In the genomic region with DNA sequence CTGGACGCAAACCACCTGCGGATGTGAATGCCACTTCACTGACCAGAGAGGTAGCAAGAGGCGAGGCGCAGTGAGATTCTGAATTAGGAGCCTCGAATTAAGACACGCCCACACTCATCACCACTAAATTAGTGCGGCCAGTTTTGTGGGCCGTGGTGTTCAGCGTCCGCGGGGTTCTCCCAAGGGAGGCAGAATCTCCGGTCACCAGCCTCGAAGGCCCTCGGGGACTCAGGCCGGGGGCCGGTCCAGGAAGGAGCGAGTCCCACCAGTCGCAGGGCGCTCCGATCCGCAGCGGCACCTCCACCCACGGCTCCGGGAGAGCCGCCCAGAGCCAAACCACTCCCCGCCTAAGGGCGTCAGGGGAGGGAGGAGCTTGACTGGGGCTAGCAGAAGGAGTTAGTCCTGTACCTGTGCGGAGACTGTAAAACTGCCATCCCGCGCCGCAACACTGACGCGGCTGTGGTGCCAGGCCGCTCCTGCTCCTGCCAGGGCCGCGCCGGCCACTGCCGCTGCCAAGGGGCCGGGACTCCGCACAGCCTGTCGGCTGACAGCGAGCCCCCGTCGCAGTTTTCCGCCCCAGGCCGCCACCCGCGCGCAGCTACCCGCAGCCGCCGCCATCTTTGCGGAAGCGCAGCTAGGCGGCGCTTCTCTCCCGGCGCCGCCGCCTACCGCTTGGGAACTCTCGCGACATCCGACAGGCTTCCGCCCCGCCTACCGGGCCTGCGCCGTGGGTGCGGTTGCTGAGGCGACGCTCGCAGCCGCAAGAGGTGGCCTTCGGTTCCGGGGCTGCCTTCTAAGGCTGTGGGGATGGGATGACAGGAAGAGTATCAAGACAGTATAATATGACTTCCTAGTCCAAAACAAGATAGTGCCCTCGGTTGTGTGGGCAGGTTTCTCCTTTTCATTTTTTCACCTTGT, we compare ENCODE assay signal across 8 cellular contexts. TPM values are rescaled to one million over a fixed set of nuclear protein-coding genes. Genes with fewer than 3 reads are reported as not detected.
DNase-seq lines count a peak whose midpoint lies in the region; TF ChIP-seq lines count a peak whose summit lies in the region.

A gene with protein sequence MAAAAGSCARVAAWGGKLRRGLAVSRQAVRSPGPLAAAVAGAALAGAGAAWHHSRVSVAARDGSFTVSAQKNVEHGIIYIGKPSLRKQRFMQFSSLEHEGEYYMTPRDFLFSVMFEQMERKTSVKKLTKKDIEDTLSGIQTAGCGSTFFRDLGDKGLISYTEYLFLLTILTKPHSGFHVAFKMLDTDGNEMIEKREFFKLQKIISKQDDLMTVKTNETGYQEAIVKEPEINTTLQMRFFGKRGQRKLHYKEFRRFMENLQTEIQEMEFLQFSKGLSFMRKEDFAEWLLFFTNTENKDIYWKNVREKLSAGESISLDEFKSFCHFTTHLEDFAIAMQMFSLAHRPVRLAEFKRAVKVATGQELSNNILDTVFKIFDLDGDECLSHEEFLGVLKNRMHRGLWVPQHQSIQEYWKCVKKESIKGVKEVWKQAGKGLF (minus strand): TSS at position 640 of the 918 bp plus-strand sequence. CDS start 22 bp downstream, at position 618.

- 0% methylated on average over 23 of the region's 77 CpGs for WGBS in SK-N-SH (ENCODE audit: low lambda C conversion rate)
- WGBS in suprapubic skin: 0% methylated on average over 21 of the region's 77 CpGs

- H3K4me1 ChIP-seq in SK-N-SH (ENCODE audit: control insufficient read depth in 1 of 2, insufficient read depth in 2 of 2, low read depth in 1 of 2, low read length in 1 of 2) (no peaks in the 10 kb centered on the region; a peak in 2 of 4 replicates), suprapubic skin (peaks cover 21% of the 10 kb centered on the region)

- CTCF ChIA-PET in SK-N-SH (lab: Yijun Ruan, JAX): interaction anchor here (1.3 to 3.4 kb wide), 2 partner anchors 34 to 126 kb away, joined by 4 to 12 read pairs; no protein-coding TSS in a partner anchor

- no peak for TF ChIP-seq RAD21 in SK-N-SH (IDR thresholded peaks at IDR 0.05; ENCODE audit: low read length)

- peaks cover 9% of the 10 kb centered on the region for H3K36me3 Mint-ChIP-seq in activated naive CD4-positive, alpha-beta T cell treated with anti-CD3 and anti-CD28 coated beads, Interleukin-2, amount 50 U/mL, for 24 hours

- peak within 1 kb of the TSS; percentile 86 to 95 for H3K27ac ChIP-seq in SK-N-SH (ENCODE audit: low read depth in 2 of 2, low read length in 1 of 2)
- H3K27ac ChIP-seq in suprapubic skin: peak within 1 kb of the TSS; percentile 99

- peak within 1 kb of the TSS; percentile 86 for H2AFZ ChIP-seq in SK-N-SH (ENCODE audit: low read depth)

- TF ChIP-seq CTCF in HFF-Myc (IDR thresholded peaks at IDR 0.05; ENCODE audit: low read depth, low read length, missing control alignments) (no peak), SK-N-SH (IDR thresholded peaks at IDR 0.05) (no peak), suprapubic skin (IDR thresholded peaks at IDR 0.05) (peak in 1 of 2 donors; percentile 27)

- H3K36me3 ChIP-seq in SK-N-SH (replicated peaks in 1 of 2; ENCODE audit: control insufficient read depth in 1 of 2, insufficient read depth in 2 of 2, low read length in 1 of 2) (peaks cover 0 to 4% of the 10 kb centered on the region in 2 experiments), suprapubic skin (no peaks in the 10 kb centered on the region)

- no peaks in the 10 kb centered on the region for H3K9me2 ChIP-seq in SK-N-SH

- TF ChIP-seq EP300 in SK-N-SH (IDR thresholded peaks at IDR 0.05; ENCODE audit: borderline replicate concordance in 1 of 2, low read depth in 1 of 2, low read length in 1 of 2) (peak in 1 of 2 experiments; percentile 52; a peak in 1 of 4 replicates), suprapubic skin (IDR thresholded peaks at IDR 0.05) (no peak)

- peaks cover 2% of the 10 kb centered on the region for H3K27me3 Mint-ChIP-seq in activated naive CD4-positive, alpha-beta T cell treated with anti-CD3 and anti-CD28 coated beads, Interleukin-2, amount 50 U/mL, for 24 hours

- peak within 1 kb of the TSS; percentile 94 for H3K4me3 Mint-ChIP-seq in activated naive CD4-positive, alpha-beta T cell treated with anti-CD3 and anti-CD28 coated beads, Interleukin-2, amount 50 U/mL, for 24 hours

- peak; percentile 78 to 94 for TF ChIP-seq POLR2A in suprapubic skin (IDR thresholded peaks at IDR 0.05)

- no peaks in the 10 kb centered on the region for H3F3A ChIP-seq in SK-N-SH (replicated peaks; ENCODE audit: insufficient read depth)

- DNase-seq in GM04503 (ENCODE audit: low read depth) (peak; percentile 66), HFF-Myc (ENCODE audit: extremely low read depth, low read depth) (peak; percentile 75), NAMALWA (ENCODE audit: low spot score) (peak; percentile 95), SK-N-SH (peak; percentile 92), globus pallidus (ENCODE audit: low spot score) (peak; percentile 90), nucleus accumbens (lab: John Stamatoyannopoulos, UW) (peak; percentile 58 to 94 (median 88)), suprapubic skin (ENCODE audit: low spot score in 2 of 2) (peak; percentile 94 to 96)

- no peaks in the 10 kb centered on the region for H3K9me3 Mint-ChIP-seq in activated naive CD4-positive, alpha-beta T cell treated with anti-CD3 and anti-CD28 coated beads, Interleukin-2, amount 50 U/mL, for 24 hours

- no peaks in the 10 kb centered on the region for H4K20me1 ChIP-seq in SK-N-SH (ENCODE audit: insufficient read depth)

- peak within 1 kb of the TSS; percentile 83 for H3K4me2 ChIP-seq in SK-N-SH

- H3K9me3 ChIP-seq in SK-N-SH (no peaks in the 10 kb centered on the region), suprapubic skin (no peaks in the 10 kb centered on the region)

- POLR2A ChIA-PET in SK-N-SH (lab: Yijun Ruan, JAX): interaction anchor here (0.7 to 1.4 kb wide), 4 partner anchors 427 to 900 kb away, joined by 3 to 7 read pairs (median 4); a partner anchor contains a TSS

- peak within 1 kb of the TSS; percentile 77 for H3K4me3 ChIP-seq in HFF-Myc (replicated peaks; ENCODE audit: low read depth, low read length)
- H3K4me3 ChIP-seq in SK-N-SH (ENCODE audit: low read depth in 2 of 2, low read length in 1 of 2): peak within 1 kb of the TSS; percentile 91 to 92
- peak within 1 kb of the TSS; percentile 90 for H3K4me3 ChIP-seq in suprapubic skin

- H3K79me2 ChIP-seq in SK-N-SH (ENCODE audit: insufficient read depth): peaks cover 47% of the 10 kb centered on the region

- H3K4me1 Mint-ChIP-seq in activated naive CD4-positive, alpha-beta T cell treated with anti-CD3 and anti-CD28 coated beads, Interleukin-2, amount 50 U/mL, for 24 hours: peaks cover 38% of the 10 kb centered on the region

- H3K27ac Mint-ChIP-seq in activated naive CD4-positive, alpha-beta T cell treated with anti-CD3 and anti-CD28 coated beads, Interleukin-2, amount 50 U/mL, for 24 hours: peak within 1 kb of the TSS; percentile 95

- peak within 1 kb of the TSS; percentile 88 for H3K9ac ChIP-seq in SK-N-SH

- H3K27me3 ChIP-seq in SK-N-SH (ENCODE audit: insufficient read depth) (no peaks in the 10 kb centered on the region; the same call in 1 of the 2 replicates), suprapubic skin (peaks cover 5% of the 10 kb centered on the region)

TF ChIP-seq in SK-N-SH, 30 proteins besides CTCF, POLR2A, EP300 and RAD21 (continues in another document):
- TF ChIP-seq, protein P1, sequence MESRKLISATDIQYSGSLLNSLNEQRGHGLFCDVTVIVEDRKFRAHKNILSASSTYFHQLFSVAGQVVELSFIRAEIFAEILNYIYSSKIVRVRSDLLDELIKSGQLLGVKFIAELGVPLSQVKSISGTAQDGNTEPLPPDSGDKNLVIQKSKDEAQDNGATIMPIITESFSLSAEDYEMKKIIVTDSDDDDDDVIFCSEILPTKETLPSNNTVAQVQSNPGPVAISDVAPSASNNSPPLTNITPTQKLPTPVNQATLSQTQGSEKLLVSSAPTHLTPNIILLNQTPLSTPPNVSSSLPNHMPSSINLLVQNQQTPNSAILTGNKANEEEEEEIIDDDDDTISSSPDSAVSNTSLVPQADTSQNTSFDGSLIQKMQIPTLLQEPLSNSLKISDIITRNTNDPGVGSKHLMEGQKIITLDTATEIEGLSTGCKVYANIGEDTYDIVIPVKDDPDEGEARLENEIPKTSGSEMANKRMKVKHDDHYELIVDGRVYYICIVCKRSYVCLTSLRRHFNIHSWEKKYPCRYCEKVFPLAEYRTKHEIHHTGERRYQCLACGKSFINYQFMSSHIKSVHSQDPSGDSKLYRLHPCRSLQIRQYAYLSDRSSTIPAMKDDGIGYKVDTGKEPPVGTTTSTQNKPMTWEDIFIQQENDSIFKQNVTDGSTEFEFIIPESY (IDR thresholded peaks at IDR 0.05; ENCODE audit: borderline replicate concordance, low read depth): peak; percentile 98
- TF ChIP-seq SIN3A (IDR thresholded peaks at IDR 0.05; ENCODE audit: borderline replicate concordance, low read depth, low read length) (peak; percentile 68; the same call in 1 of the 2 replicates), TAF1 (IDR thresholded peaks at IDR 0.05; ENCODE audit: borderline replicate concordance, low read depth, low read length) (peak; percentile 89; the same call in 1 of the 2 replicates), JUND (IDR thresholded peaks at IDR 0.05) (no peak), FOXJ3 (CRISPR knock-in tag; IDR thresholded peaks at IDR 0.05) (no peak), TCF12 (IDR thresholded peaks at IDR 0.05) (peak; percentile 16; the same call in 1 of the 2 replicates), RFX5 (IDR thresholded peaks at IDR 0.05; ENCODE audit: low read length) (no peak), ELF1 (IDR thresholded peaks at IDR 0.05) (peak; percentile 99)
- TF ChIP-seq, protein P2, sequence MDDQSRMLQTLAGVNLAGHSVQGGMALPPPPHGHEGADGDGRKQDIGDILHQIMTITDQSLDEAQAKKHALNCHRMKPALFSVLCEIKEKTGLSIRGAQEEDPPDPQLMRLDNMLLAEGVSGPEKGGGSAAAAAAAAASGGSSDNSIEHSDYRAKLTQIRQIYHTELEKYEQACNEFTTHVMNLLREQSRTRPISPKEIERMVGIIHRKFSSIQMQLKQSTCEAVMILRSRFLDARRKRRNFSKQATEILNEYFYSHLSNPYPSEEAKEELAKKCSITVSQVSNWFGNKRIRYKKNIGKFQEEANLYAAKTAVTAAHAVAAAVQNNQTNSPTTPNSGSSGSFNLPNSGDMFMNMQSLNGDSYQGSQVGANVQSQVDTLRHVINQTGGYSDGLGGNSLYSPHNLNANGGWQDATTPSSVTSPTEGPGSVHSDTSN (IDR thresholded peaks at IDR 0.05): no peak; the same call in 1 of the 2 replicates

RNA-seq across cellular contexts. Expression of the gene that starts here (rescaled TPM):
- 46.4 and 56.0 TPM in 2 replicates for polyA plus RNA-seq in SK-N-SH (2012; rRNA removed)
- 44.4 and 45.8 TPM in 2 replicates for polyA plus RNA-seq in SK-N-SH (2012; cell fraction: cytosol; rRNA removed)
- 42.5 and 58.5 TPM in 2 replicates for polyA plus RNA-seq in SK-N-SH (2012; cell fraction: nucleus; rRNA removed)
- total RNA-seq in suprapubic skin: 100 to 1,000 TPM in 2 of 4 donors, 10 to 100 TPM in 2; 83.3 to 130 (median 97.0) TPM

Comparison
In these comparisons a context has a peak if more than half of its experiments do, and no peak if none do; other contexts are left out.
1. Peak in every context shown above with its lines: DNase-seq, H3K4me3 ChIP-seq and H3K27ac ChIP-seq.